In the genomic region with DNA sequence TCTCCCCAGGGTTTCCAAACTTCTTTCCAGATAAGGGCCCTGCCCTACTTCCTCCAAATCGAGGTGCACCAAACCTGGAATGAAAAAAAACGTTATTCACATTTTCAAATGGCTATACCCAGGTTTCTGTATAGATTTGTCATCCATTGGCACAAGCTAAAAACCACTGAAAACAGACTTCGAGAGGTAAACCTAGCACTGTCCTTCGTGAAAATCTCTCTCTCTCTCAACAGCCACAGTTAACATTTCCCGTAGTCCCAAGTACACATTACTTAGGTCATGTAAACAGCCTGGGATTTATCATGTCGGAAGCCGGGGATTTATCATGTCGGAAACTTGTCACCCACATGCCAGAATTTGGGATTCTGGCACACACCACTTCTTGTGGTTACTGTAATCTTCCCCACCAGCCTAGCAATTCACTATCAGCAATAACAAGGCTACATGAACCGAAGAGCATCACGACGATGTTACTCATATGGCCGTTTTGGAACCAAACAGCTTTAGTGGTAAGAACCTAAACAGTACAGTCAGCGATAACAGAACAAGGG, we compare ENCODE assay signal across 8 cellular contexts. TPM values are rescaled to one million over a fixed set of nuclear protein-coding genes. Genes with fewer than 3 reads are reported as not detected.
DNase-seq lines count a peak whose midpoint lies in the region; ATAC-seq, FAIRE-seq and TF ChIP-seq lines count a peak whose summit lies in the region.

No MANE protein-coding gene starts in this region.

- H3K56ac ChIP-seq in H1 (replicated peaks; ENCODE audit: insufficient read length, low read depth, low read length) = peak overlapping the region; percentile 88

- intact Hi-C loops in posterior vena cava (cut with DNase I) = no loop called here

- no peak overlapping the region for H2BK12ac ChIP-seq in H1 (ENCODE audit: low read depth, low read length)

- H3K27ac ChIP-seq in OCI-LY1 (ENCODE audit: low read depth, low read length, poor library complexity, severe bottlenecking) = peak overlapping the region; percentile 50
- peak overlapping the region; percentile 99 for H3K27ac ChIP-seq in H1 (ENCODE audit: low read depth, low read length)

- no peak; a peak in 2 of 3 replicates for TF ChIP-seq POLR2A in H1 (IDR thresholded peaks at IDR 0.05; ENCODE audit: control extremely low read depth in 1 of 2, low read depth in 2 of 2, low read length in 2 of 2)

- H3K4me1 ChIP-seq in OCI-LY1 (ENCODE audit: insufficient read depth, low read length, severe bottlenecking) = peaks cover 59% of the 10 kb centered on the region
- peaks cover 0 to 10% (median 4%) of the 10 kb centered on the region in 4 experiments; a peak in 5 of 7 replicates for H3K4me1 ChIP-seq in H1 (replicated peaks in 1 of 4; ENCODE audit: control insufficient read depth in 3 of 4, insufficient read depth in 4 of 4, low read length in 3 of 4)
- peaks cover 49% of the 10 kb centered on the region for H3K4me1 ChIP-seq in neuron (ENCODE audit: insufficient read depth, low read length)

- WGBS in H1 (ENCODE audit: extremely low coverage in 1 of 2, insufficient coverage in 1 of 2, insufficient read length in 1 of 2, insufficient replicate concordance in 2 of 2, low coverage in 1 of 2, low lambda C conversion rate in 2 of 2, missing lambda C conversion rate in 1 of 2), 2 experiments = 11% methylated on average over 13 of the region's 13 CpGs; no CpG with 5 or more reads in 1 of the 2 experiments

- H3K4me2 ChIP-seq in OCI-LY1 (ENCODE audit: low read length) (peak overlapping the region; percentile 89), H1 (ENCODE audit: insufficient read depth in 1 of 2, low read depth in 2 of 2, low read length in 2 of 2) (peak overlapping the region; percentile 75 to 85)

- ATAC-seq in GM21360 (IDR thresholded peaks at IDR 0.05; ENCODE audit: unreplicated experiment) = no peak
- no peak for ATAC-seq in GM21447 (IDR thresholded peaks at IDR 0.05; ENCODE audit: unreplicated experiment)

- H4K20me1 ChIP-seq in OCI-LY1 (ENCODE audit: insufficient read depth, low read length) (peaks cover 10% of the 10 kb centered on the region; the same call in 1 of the 2 replicates), H1 (replicated peaks in 1 of 2; ENCODE audit: control insufficient read depth in 1 of 2, insufficient read depth in 2 of 2, low read length in 2 of 2) (peaks cover 13 to 29% of the 10 kb centered on the region in 2 experiments)

- CTCF ChIA-PET in H1 (lab: Charles Lee; ENCODE audit: partially characterized antibody) = interaction anchor here (1.1 to 3.4 kb wide), 3 partner anchors 13 to 83 kb away, joined by 3 to 13 read pairs (median 4); no protein-coding TSS in a partner anchor

- TF ChIP-seq CTCF in OCI-LY1 (IDR thresholded peaks at IDR 0.05; ENCODE audit: low read length) = no peak
- no peak for TF ChIP-seq CTCF in H1 (IDR thresholded peaks at IDR 0.05; ENCODE audit: control extremely low read depth in 1 of 3, insufficient read depth in 1 of 3, low read depth in 1 of 3, low read length in 3 of 3)

- H2AFZ ChIP-seq in OCI-LY1 (ENCODE audit: low read length) = no peak overlapping the region
- no peak overlapping the region for H2AFZ ChIP-seq in H1 (ENCODE audit: low read length)
- H2AFZ ChIP-seq in neuron (ENCODE audit: low read depth, low read length) = no peak overlapping the region

- POLR2A ChIA-PET in H1 (lab: Charles Lee; ENCODE audit: partially characterized antibody) = interaction anchor here (0.6 to 7.2 kb wide), 69 partner anchors 9 to 731 kb away, joined by 3 to 320 read pairs (median 5); a partner anchor contains a TSS

- H3K79me1 ChIP-seq in H1 (ENCODE audit: low read depth, low read length) = no peaks in the 10 kb centered on the region; the same call in 1 of the 2 replicates

- H3K23ac ChIP-seq in H1 (ENCODE audit: insufficient read length) = no peak overlapping the region

- H3K9me2 ChIP-seq in OCI-LY1 (ENCODE audit: low read depth, low read length) = no peaks in the 10 kb centered on the region

- peak overlapping the region; percentile 2 for H3K4ac ChIP-seq in H1 (replicated peaks; ENCODE audit: insufficient read length, low read depth, low read length)

- H3K79me2 ChIP-seq in OCI-LY1 (ENCODE audit: insufficient read depth, low read length) = peaks cover 33% of the 10 kb centered on the region
- peaks cover 34 to 90% of the 10 kb centered on the region in 2 experiments for H3K79me2 ChIP-seq in H1 (ENCODE audit: control insufficient read depth in 1 of 2, insufficient read depth in 2 of 2, low read length in 2 of 2)

- peaks cover 4% of the 10 kb centered on the region; the same call in 1 of the 2 replicates for H3K23me2 ChIP-seq in H1 (ENCODE audit: low read depth, low read length)

- H2AK5ac ChIP-seq in H1 (ENCODE audit: low read depth, low read length) = peak overlapping the region; percentile 44; the same call in 1 of the 2 replicates

- H4K91ac ChIP-seq in H1 (replicated peaks; ENCODE audit: insufficient read length, low read length) = no peak overlapping the region

- FAIRE-seq in H1 (lab: Jason Lieb, UNC) = no peak

- H3K18ac ChIP-seq in H1 (ENCODE audit: extremely low read depth, low read length) = no peak overlapping the region

- TF ChIP-seq EP300 in H1 (IDR thresholded peaks at IDR 0.05; ENCODE audit: borderline replicate concordance in 1 of 2, low read depth in 2 of 2, low read length in 2 of 2) = no peak

- DNase-seq in Daoy (ENCODE audit: low read depth) (peak; percentile 47), H1 (ENCODE audit: low read depth in 1 of 2, low spot score in 2 of 2) (no peak), posterior vena cava (ENCODE audit: low spot score) (no peak), AG08396 (ENCODE audit: low spot score) (no peak)

- H4K5ac ChIP-seq in H1 (ENCODE audit: insufficient read length, low read depth, low read length) = no peak overlapping the region

- H3K14ac ChIP-seq in H1 (ENCODE audit: insufficient read length) = no peak overlapping the region

- no peak overlapping the region; the same call in 1 of the 2 replicates for H4K8ac ChIP-seq in H1 (ENCODE audit: extremely low read depth, insufficient read depth, low read length)

- no peak overlapping the region; the same call in 1 of the 2 replicates for H2BK5ac ChIP-seq in H1 (ENCODE audit: low read depth, low read length)

- H3K9me3 ChIP-seq in OCI-LY1 (ENCODE audit: low read length) (no peaks in the 10 kb centered on the region), H1 (ENCODE audit: insufficient read depth in 2 of 2, low read depth in 1 of 2, low read length in 1 of 2) (no peaks in the 10 kb centered on the region), neuron (ENCODE audit: low read length) (no peaks in the 10 kb centered on the region)

- H3K9ac ChIP-seq in OCI-LY1 (ENCODE audit: low read length) = peak overlapping the region; percentile 99
- peak overlapping the region; percentile 90 to 100 (median 96) for H3K9ac ChIP-seq in H1 (replicated peaks in 1 of 4; ENCODE audit: extremely low read depth in 1 of 4, low read depth in 3 of 4, low read length in 3 of 4)

- peaks cover 22% of the 10 kb centered on the region for H3F3A ChIP-seq in OCI-LY1 (ENCODE audit: insufficient read depth, low read length)

- no peak for TF ChIP-seq RAD21 in H1 (IDR thresholded peaks at IDR 0.05 in 1 of 2, conservative IDR thresholded peaks at IDR 0.05 in 1 of 2; ENCODE audit: low read depth in 2 of 2, low read length in 2 of 2)

- peaks cover 75% of the 10 kb centered on the region for H3K36me3 ChIP-seq in OCI-LY1 (ENCODE audit: insufficient read depth, low read length)
- peaks cover 44 to 67% (median 52%) of the 10 kb centered on the region in 4 experiments for H3K36me3 ChIP-seq in H1 (ENCODE audit: control insufficient read depth in 2 of 4, insufficient read depth in 4 of 4, low read length in 3 of 4)
- peaks cover 64% of the 10 kb centered on the region for H3K36me3 ChIP-seq in neuron (ENCODE audit: insufficient read depth, low read length)

- H2BK15ac ChIP-seq in H1 (ENCODE audit: low read length) = no peak overlapping the region

- no peak overlapping the region for H2BK20ac ChIP-seq in H1 (ENCODE audit: low read length)

- H2BK120ac ChIP-seq in H1 (replicated peaks; ENCODE audit: low read depth, low read length) = no peak overlapping the region

- H3K27me3 ChIP-seq in OCI-LY1 (ENCODE audit: insufficient read depth, low read length) (no peaks in the 10 kb centered on the region), H1 (replicated peaks in 1 of 4; ENCODE audit: control insufficient read depth in 3 of 4, extremely low read depth in 1 of 4, insufficient read depth in 3 of 4, low read length in 3 of 4) (no peaks in the 10 kb centered on the region), neuron (ENCODE audit: insufficient read depth, low read length) (no peaks in the 10 kb centered on the region)

- peak overlapping the region; percentile 87 for H3K4me3 ChIP-seq in OCI-LY1 (ENCODE audit: low read depth, low read length, poor library complexity, severe bottlenecking)
- peak overlapping the region; percentile 95 to 99 (median 98) for H3K4me3 ChIP-seq in H1 (ENCODE audit: extremely low read depth in 1 of 4, insufficient read depth in 2 of 4, low read depth in 3 of 4, low read length in 4 of 4)
- H3K4me3 ChIP-seq in neuron (ENCODE audit: low read length) = peak overlapping the region; percentile 98

RNA-seq across cellular contexts. Expression of a gene that starts 1.2 kb away (rescaled TPM):
- 274 and 287 TPM in 2 replicates for total RNA-seq in Daoy (2014; rRNA removed; shearing (Covaris generic))
- 572 and 622 TPM in 2 replicates for total RNA-seq in H1 (2021; fragmentation: NEBNext Ultra II Directional; extraction: Animal tissue kit (Norgen Biotek cat#: 25700))
- polyA plus RNA-seq in H1 (2011; rRNA removed) = 591 and 931 TPM in 2 replicates
- polyA plus RNA-seq in H1 (2011; cell fraction: cytosol; rRNA removed) = 642 TPM
- polyA plus RNA-seq in H1 (2011; cell fraction: nucleus; rRNA removed) = 1,555 TPM
- polyA plus RNA-seq in H1 (2012, experiment 1 of 2) = 409 to 706 TPM (median 432 TPM) in 4 replicates
- 48.0 TPM for polyA plus RNA-seq in H1 (2012, experiment 2 of 2)
- polyA plus RNA-seq in H1 (2013, experiment 1 of 2) = 481 TPM
- 448 TPM for polyA plus RNA-seq in H1 (2013, experiment 2 of 2)
- polyA minus RNA-seq in H1 (2011; rRNA and poly(A)+ RNA removed) = 326 and 526 TPM in 2 replicates
- polyA minus RNA-seq in H1 (2011; cell fraction: cytosol; rRNA and poly(A)+ RNA removed) = 382 TPM
- polyA minus RNA-seq in H1 (2011; cell fraction: nucleus; rRNA and poly(A)+ RNA removed) = 1,592 TPM
- 100 to 1,000 TPM; 615 to 636 TPM for total RNA-seq in posterior vena cava

RNA-seq across cellular contexts. Expression of a gene that starts 1.9 kb away (rescaled TPM):
- total RNA-seq in Daoy (2014; rRNA removed; shearing (Covaris generic)) = 25.2 and 35.7 TPM in 2 replicates
- total RNA-seq in H1 (2021; fragmentation: NEBNext Ultra II Directional; extraction: Animal tissue kit (Norgen Biotek cat#: 25700)) = 50.8 and 51.5 TPM in 2 replicates
- 13.5 and 22.3 TPM in 2 replicates for polyA plus RNA-seq in H1 (2011; rRNA removed)
- polyA plus RNA-seq in H1 (2011; cell fraction: cytosol; rRNA removed) = 30.0 TPM
- 44.9 TPM for polyA plus RNA-seq in H1 (2011; cell fraction: nucleus; rRNA removed)
- polyA plus RNA-seq in H1 (2012, experiment 1 of 2) = 47.3 to 62.9 TPM (median 52.4 TPM) in 4 replicates
- polyA plus RNA-seq in H1 (2012, experiment 2 of 2) = 2.2 TPM
- 66.7 TPM for polyA plus RNA-seq in H1 (2013, experiment 1 of 2)
- polyA plus RNA-seq in H1 (2013, experiment 2 of 2) = 55.2 TPM
- polyA minus RNA-seq in H1 (2011; rRNA and poly(A)+ RNA removed) = 26.4 and 27.4 TPM in 2 replicates
- polyA minus RNA-seq in H1 (2011; cell fraction: cytosol; rRNA and poly(A)+ RNA removed) = 31.3 TPM
- 82.2 TPM for polyA minus RNA-seq in H1 (2011; cell fraction: nucleus; rRNA and poly(A)+ RNA removed)
- 10 to 100 TPM; 29.7 to 33.0 TPM for total RNA-seq in posterior vena cava

RNA-seq across cellular contexts. Expression of a gene that starts 8.0 kb away (rescaled TPM):
- 8.3 and 11.6 TPM in 2 replicates for total RNA-seq in Daoy (2014; rRNA removed; shearing (Covaris generic))
- 30.9 and 34.3 TPM in 2 replicates for total RNA-seq in H1 (2021; fragmentation: NEBNext Ultra II Directional; extraction: Animal tissue kit (Norgen Biotek cat#: 25700))
- 8.2 and 9.7 TPM in 2 replicates for polyA plus RNA-seq in H1 (2011; rRNA removed)
- polyA plus RNA-seq in H1 (2011; cell fraction: cytosol; rRNA removed) = 14.6 TPM
- 13.3 TPM for polyA plus RNA-seq in H1 (2011; cell fraction: nucleus; rRNA removed)
- polyA plus RNA-seq in H1 (2012, experiment 1 of 2) = 21.2 to 31.3 TPM (median 22.1 TPM) in 4 replicates
- polyA plus RNA-seq in H1 (2012, experiment 2 of 2) = 3.2 TPM
- 20.8 TPM for polyA plus RNA-seq in H1 (2013, experiment 1 of 2)
- polyA plus RNA-seq in H1 (2013, experiment 2 of 2) = 18.3 TPM
- polyA minus RNA-seq in H1 (2011; rRNA and poly(A)+ RNA removed) = 8.1 and 11.1 TPM in 2 replicates
- 11.4 TPM for polyA minus RNA-seq in H1 (2011; cell fraction: cytosol; rRNA and poly(A)+ RNA removed)
- polyA minus RNA-seq in H1 (2011; cell fraction: nucleus; rRNA and poly(A)+ RNA removed) = 25.4 TPM
- 10 to 100 TPM; 10.3 to 10.7 TPM for total RNA-seq in posterior vena cava

RNA-seq across cellular contexts. Expression of a gene that starts 55.9 kb away (rescaled TPM):
- total RNA-seq in Daoy (2014; rRNA removed; shearing (Covaris generic)) = 5.1 and 11.0 TPM in 2 replicates
- total RNA-seq in H1 (2021; fragmentation: NEBNext Ultra II Directional; extraction: Animal tissue kit (Norgen Biotek cat#: 25700)) = not detected in 2 replicates
- polyA plus RNA-seq in H1 (2011; rRNA removed) = not detected in 2 replicates
- polyA plus RNA-seq in H1 (2011; cell fraction: cytosol; rRNA removed) = not detected
- polyA plus RNA-seq in H1 (2011; cell fraction: nucleus; rRNA removed) = not detected
- not detected in 4 replicates for polyA plus RNA-seq in H1 (2012, experiment 1 of 2)
- not detected for polyA plus RNA-seq in H1 (2012, experiment 2 of 2)
- not detected for polyA plus RNA-seq in H1 (2013, experiment 1 of 2)
- polyA plus RNA-seq in H1 (2013, experiment 2 of 2) = not detected
- polyA minus RNA-seq in H1 (2011; rRNA and poly(A)+ RNA removed) = not detected in 2 replicates
- not detected for polyA minus RNA-seq in H1 (2011; cell fraction: cytosol; rRNA and poly(A)+ RNA removed)
- not detected for polyA minus RNA-seq in H1 (2011; cell fraction: nucleus; rRNA and poly(A)+ RNA removed)
- total RNA-seq in posterior vena cava = 10 to 100 TPM in 1 of 2 donors, 1 to 10 TPM in 1; 9.4 to 18.9 TPM
